In the genomic region with DNA sequence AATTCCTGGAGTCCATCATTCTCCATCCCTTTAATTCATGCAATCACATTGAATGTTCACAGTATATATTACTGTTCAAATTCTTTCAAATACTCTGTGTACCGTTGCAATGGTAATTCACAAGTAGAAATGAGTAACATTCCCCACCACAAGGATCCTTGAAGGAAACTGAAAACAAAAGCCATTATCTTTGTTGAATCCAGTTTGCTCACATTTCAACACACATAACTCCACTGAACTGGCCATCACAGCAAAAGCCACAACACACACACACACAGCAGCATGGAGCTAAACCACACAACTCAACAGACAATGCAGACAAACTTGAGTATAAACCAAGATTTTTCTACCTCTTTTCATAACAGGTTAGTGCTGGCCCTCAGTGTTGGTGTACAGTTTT, we compare ENCODE assay signal across 2 cellular contexts.
TF ChIP-seq lines count a peak whose summit lies in the region.

No MANE protein-coding gene starts in this region.

TF ChIP-seq in IMR-90, 13 proteins besides CTCF, POLR2A, EP300 and RAD21:
- TF ChIP-seq, protein P1, sequence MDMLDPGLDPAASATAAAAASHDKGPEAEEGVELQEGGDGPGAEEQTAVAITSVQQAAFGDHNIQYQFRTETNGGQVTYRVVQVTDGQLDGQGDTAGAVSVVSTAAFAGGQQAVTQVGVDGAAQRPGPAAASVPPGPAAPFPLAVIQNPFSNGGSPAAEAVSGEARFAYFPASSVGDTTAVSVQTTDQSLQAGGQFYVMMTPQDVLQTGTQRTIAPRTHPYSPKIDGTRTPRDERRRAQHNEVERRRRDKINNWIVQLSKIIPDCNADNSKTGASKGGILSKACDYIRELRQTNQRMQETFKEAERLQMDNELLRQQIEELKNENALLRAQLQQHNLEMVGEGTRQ (IDR thresholded peaks at IDR 0.05; ENCODE audit: low read depth, low read length) = no peak
- TF ChIP-seq BHLHE40 (IDR thresholded peaks at IDR 0.05; ENCODE audit: low read depth, low read length) (no peak), MAZ (IDR thresholded peaks at IDR 0.05; ENCODE audit: borderline replicate concordance, low read depth, low read length) (no peak), RCOR1 (IDR thresholded peaks at IDR 0.05; ENCODE audit: insufficient replicate concordance, low read length) (no peak), SMC3 (IDR thresholded peaks at IDR 0.05; ENCODE audit: low read depth, low read length) (no peak), FOS (IDR thresholded peaks at IDR 0.05; ENCODE audit: low read depth, low read length) (no peak), CEBPB (IDR thresholded peaks at IDR 0.05; ENCODE audit: low read depth, low read length) (no peak)

TF ChIP-seq in WTC11, 78 proteins besides CTCF, POLR2A, EP300 and RAD21:
- TF ChIP-seq ARID4B (CRISPR knock-in tag; IDR thresholded peaks at IDR 0.05; ENCODE audit: borderline replicate concordance) (no peak), ZNF671 (CRISPR knock-in tag; IDR thresholded peaks at IDR 0.05) (no peak), STAT6 (CRISPR knock-in tag; conservative IDR thresholded peaks at IDR 0.05; ENCODE audit: low read depth) (no peak), TP53 (CRISPR knock-in tag; IDR thresholded peaks at IDR 0.05) (no peak), ZBTB43 (CRISPR knock-in tag; IDR thresholded peaks at IDR 0.05) (no peak)
TF ChIP-seq in WTC11: peak in this region for 0.
